Comparison of ENCODE assay signal across 21 cellular contexts in genomic region chr11:83676061-83676460, GRCh38.
"Had no signal": no experiment of that assay in that cellular context is flagged by ENCODE, and none has a peak within 500 bp of the region (broad histone marks: within the 10 kb centered on the region; RNA-seq: fewer than 3 reads in every experiment).

No MANE protein-coding gene starts in this region.

- H3K9me3 Mint-ChIP-seq: naive thymus-derived CD8-positive, alpha-beta T cell; neural crest cell; stimulated activated naive B cell treated with anti-CD40 and anti-IgM and Interleukin-4, amounts not matched to agents 10 μg/mL and 1 μg/mL and 100 μg/mL, for 72 hours; stimulated activated naive CD8-positive, alpha-beta T cell treated with anti-CD3 and anti-CD28 coated beads, Interleukin-15, amount 100 ng/mL, for 72 hours had no signal

- FAIRE-seq: endometrium had no signal

- H3K9me3 ChIP-seq: esophagus muscularis mucosa, mucosa of descending colon, ovary, right atrium auricular region, sigmoid colon, testis, tibial nerve, upper lobe of right lung, vagina had no signal

- H3K36me3 Mint-ChIP-seq: immature natural killer cell; naive thymus-derived CD8-positive, alpha-beta T cell; stimulated activated naive B cell treated with anti-CD40 and anti-IgM and Interleukin-4, amounts not matched to agents 10 μg/mL and 1 μg/mL and 100 μg/mL, for 72 hours had no signal

- H3K27ac ChIP-seq: esophagus muscularis mucosa, ovary, right atrium auricular region, sigmoid colon, skin epidermis, testis, tibial nerve, upper lobe of right lung, vagina had no signal

- H3K4me3 Mint-ChIP-seq: immature natural killer cell; naive thymus-derived CD8-positive, alpha-beta T cell; neural crest cell; stimulated activated naive B cell treated with anti-CD40 and anti-IgM and Interleukin-4, amounts not matched to agents 10 μg/mL and 1 μg/mL and 100 μg/mL, for 72 hours; stimulated activated naive CD8-positive, alpha-beta T cell treated with anti-CD3 and anti-CD28 coated beads, Interleukin-15, amount 100 ng/mL, for 72 hours had no signal

- ATAC-seq: left colon; mucosa of descending colon; naive thymus-derived CD8-positive, alpha-beta T cell; stimulated activated naive B cell treated with anti-CD40 and anti-IgM and Interleukin-4, amounts not matched to agents 10 μg/mL and 1 μg/mL and 100 μg/mL, for 72 hours; stimulated activated naive CD8-positive, alpha-beta T cell treated with anti-CD3 and anti-CD28 coated beads, Interleukin-15, amount 100 ng/mL, for 72 hours; upper lobe of right lung had no signal

- DNase-seq: effector memory CD4-positive, alpha-beta T cell; foreskin fibroblast; immature natural killer cell; left colon; mucosa of descending colon; naive thymus-derived CD8-positive, alpha-beta T cell; ovary; sigmoid colon; stimulated activated CD4-positive, alpha-beta T cell treated with anti-CD3 and anti-CD28 coated beads, Interleukin-2, amount 100 ng/mL, for 24 hours; stimulated activated CD4-positive, alpha-beta T cell treated with anti-CD3 and anti-CD28 coated beads, Interleukin-4, amount 100 ng/mL, for 4 hours; stimulated activated naive B cell treated with anti-CD40 and anti-IgM and Interleukin-4, amounts not matched to agents 10 μg/mL and 1 μg/mL and 100 μg/mL, for 72 hours; stimulated activated naive CD8-positive, alpha-beta T cell treated with anti-CD3 and anti-CD28 coated beads, Interleukin-15, amount 100 ng/mL, for 72 hours; testis; upper lobe of right lung had no signal

- H3K36me3 ChIP-seq: esophagus muscularis mucosa, ovary, right atrium auricular region, sigmoid colon, tibial nerve, upper lobe of right lung, vagina had no signal

- H3K4me1 ChIP-seq: esophagus muscularis mucosa, right atrium auricular region, testis, upper lobe of right lung, vagina had no signal

- H3K4me3 ChIP-seq: esophagus muscularis mucosa, mucosa of descending colon, ovary, right atrium auricular region, sigmoid colon, skin epidermis, testis, tibial nerve, upper lobe of right lung, vagina had no signal

- H3K4me1 Mint-ChIP-seq: immature natural killer cell; naive thymus-derived CD8-positive, alpha-beta T cell; stimulated activated naive B cell treated with anti-CD40 and anti-IgM and Interleukin-4, amounts not matched to agents 10 μg/mL and 1 μg/mL and 100 μg/mL, for 72 hours; stimulated activated naive CD8-positive, alpha-beta T cell treated with anti-CD3 and anti-CD28 coated beads, Interleukin-15, amount 100 ng/mL, for 72 hours had no signal

- H3K27me3 ChIP-seq: esophagus muscularis mucosa, ovary, right atrium auricular region, sigmoid colon, testis, tibial nerve, upper lobe of right lung, vagina had no signal

- H3K27me3 Mint-ChIP-seq: stimulated activated naive CD8-positive, alpha-beta T cell treated with anti-CD3 and anti-CD28 coated beads, Interleukin-15, amount 100 ng/mL, for 72 hours had no signal

- H3K27ac Mint-ChIP-seq: immature natural killer cell; naive thymus-derived CD8-positive, alpha-beta T cell; stimulated activated naive B cell treated with anti-CD40 and anti-IgM and Interleukin-4, amounts not matched to agents 10 μg/mL and 1 μg/mL and 100 μg/mL, for 72 hours had no signal
